1 cellular context compared by ENCODE assay signal in the genomic region with DNA sequence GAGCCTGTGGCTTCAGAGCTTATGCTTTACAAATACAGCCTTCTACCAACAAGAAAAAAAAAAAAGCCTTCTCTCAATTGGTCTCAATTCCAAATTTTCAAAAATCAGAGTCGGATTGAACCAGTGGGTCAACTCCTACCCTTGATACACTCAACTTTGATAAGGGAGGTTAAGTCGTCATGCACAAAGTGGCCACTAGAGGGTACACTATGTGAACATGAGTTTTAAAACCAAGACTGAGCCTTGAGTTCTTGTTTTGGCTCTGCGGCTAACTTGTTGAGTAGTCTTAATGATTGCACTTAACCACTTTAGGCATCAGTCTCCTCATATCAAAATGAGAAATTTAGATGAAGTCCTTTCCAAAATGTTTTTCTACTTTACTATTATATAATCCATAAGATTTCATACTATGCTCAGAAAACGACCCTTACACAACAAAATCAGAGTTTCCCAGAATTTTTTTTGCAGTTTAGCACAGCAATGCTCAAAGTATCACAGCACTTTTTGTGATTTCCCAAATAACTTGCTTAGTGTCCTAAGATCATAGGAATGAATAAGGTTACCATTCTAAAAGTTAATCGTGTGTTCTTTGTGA.
TF ChIP-seq lines count a peak whose summit lies in the region.

No MANE protein-coding gene starts in this region.

TF ChIP-seq in HEK293, 187 proteins besides CTCF, POLR2A, EP300 and RAD21 (continued from another document):
- TF ChIP-seq, protein P1, sequence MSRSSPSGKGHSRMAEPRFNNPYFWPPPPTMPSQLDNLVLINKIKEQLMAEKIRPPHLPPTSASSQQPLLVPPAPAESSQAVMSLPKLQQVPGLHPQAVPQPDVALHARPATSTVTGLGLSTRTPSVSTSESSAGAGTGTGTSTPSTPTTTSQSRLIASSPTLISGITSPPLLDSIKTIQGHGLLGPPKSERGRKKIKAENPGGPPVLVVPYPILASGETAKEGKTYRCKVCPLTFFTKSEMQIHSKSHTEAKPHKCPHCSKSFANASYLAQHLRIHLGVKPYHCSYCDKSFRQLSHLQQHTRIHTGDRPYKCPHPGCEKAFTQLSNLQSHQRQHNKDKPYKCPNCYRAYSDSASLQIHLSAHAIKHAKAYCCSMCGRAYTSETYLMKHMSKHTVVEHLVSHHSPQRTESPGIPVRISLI (tag by site-specific recombination; IDR thresholded peaks at IDR 0.05) = no peak
